In genomic region chr5:132761321-132762240, GRCh38 we compare ENCODE assay signal across 27 cellular contexts. TPM values are rescaled to one million over a fixed set of nuclear protein-coding genes. Genes with fewer than 3 reads are reported as not detected.
A peak's percentile ranks its signal among the peaks of the same experiment; 100 is the strongest.
DNase-seq lines count a peak whose midpoint lies in the region; ATAC-seq and TF ChIP-seq lines count a peak whose summit lies in the region.
"Had no signal": no experiment of that assay in that cellular context is flagged by ENCODE, and none has a peak within 500 bp of the region (broad histone marks: within the 10 kb centered on the region; RNA-seq: fewer than 3 reads in every experiment).

No MANE protein-coding gene starts in this region.

- ATAC-seq in HCT116: peak; percentile 20; the same call in 1 of the 2 replicates
- ATAC-seq in GM18505 (IDR thresholded peaks at IDR 0.05; ENCODE audit: unreplicated experiment): no peak
- no peak for ATAC-seq in GM18519 (IDR thresholded peaks at IDR 0.05; ENCODE audit: low FRiP score, unreplicated experiment)
- ATAC-seq: activated CD8-positive, alpha-beta T cell treated with anti-CD3 and anti-CD28 coated beads, Interleukin-2, amount 10 ng/mL, durations not matched to agents 7 days and 5 days; activated T-cell treated with anti-CD3 and anti-CD28 coated beads, Interleukin-2, amount 50 U/mL, for 72 hours; body of pancreas had no signal

- H3K4me3 ChIP-seq in HCT116 (replicated peaks in 1 of 2; ENCODE audit: low read depth in 1 of 2, low read length in 2 of 2) (no peak overlapping the region), coronary artery (no peak overlapping the region), trophoblast cell (ENCODE audit: low read depth, low read length) (no peak overlapping the region), uterus (no peak overlapping the region)
- H3K4me3 ChIP-seq: BLaER1, body of pancreas, Peyer's patch, suprapubic skin had no signal

- H3K9ac ChIP-seq in HCT116 (ENCODE audit: low read length) (no peak overlapping the region), trophoblast cell (ENCODE audit: low read length) (no peak overlapping the region)
- H3K9ac ChIP-seq: BLaER1, parathyroid adenoma had no signal

- intact Hi-C loops in HCT116 (cut with micrococcal nuclease): no loop called here
- intact Hi-C loops in uterus (cut with DNase I; ENCODE audit: low total_unique reads): no loop called here

- no peak for TF ChIP-seq RAD21 in HCT116 (IDR thresholded peaks at IDR 0.05; ENCODE audit: low read depth)

- no peak overlapping the region for H4K12ac ChIP-seq in trophoblast cell (ENCODE audit: low read depth, low read length)

- no peak overlapping the region for H3K14ac ChIP-seq in trophoblast cell (ENCODE audit: low read length)

- H2BK5ac ChIP-seq in trophoblast cell (ENCODE audit: low read depth, low read length, poor library complexity): no peak overlapping the region

- TF ChIP-seq POLR2A in HCT116 (IDR thresholded peaks at IDR 0.05; ENCODE audit: borderline replicate concordance, extremely low read depth, insufficient read depth, insufficient read length) (no peak), GM18505 (IDR thresholded peaks at IDR 0.05; ENCODE audit: borderline replicate concordance, extremely low read depth, insufficient read depth, insufficient read length) (no peak), uterus (IDR thresholded peaks at IDR 0.05) (no peak)

- DNase-seq in D341Med (ENCODE audit: low spot score): peak; percentile 12
- no peak for DNase-seq in HCT116 (ENCODE audit: low read depth, low spot score)
- peak; percentile 66 for DNase-seq in coronary artery (ENCODE audit: low spot score)
- DNase-seq in trophoblast cell: no peak
- DNase-seq in uterus: no peak
- DNase-seq: activated CD8-positive, alpha-beta T cell treated with anti-CD3 and anti-CD28 coated beads, Interleukin-2, amount 10 ng/mL, durations not matched to agents 7 days and 5 days; activated naive CD4-positive, alpha-beta T cell treated with anti-CD3 and anti-CD28 coated beads, Interleukin-2, amount 50 U/mL, for 16 hours; activated T-cell treated with anti-CD3 and anti-CD28 coated beads, Interleukin-2, amount 50 U/mL, for 72 hours; effector CD4-positive, alpha-beta T cell; mesenchymal stem cell; NCI-H1092; NCI-H1694 treated with DMSO at 0.1 percent for 48 hours; NCI-H446 treated with DMSO at 0.1 percent for 48 hours; NCI-H774; retina; small intestine; stimulated activated naive CD4-positive, alpha-beta T cell; SW 1271 had no signal

- no peak overlapping the region for H2BK12ac ChIP-seq in trophoblast cell (ENCODE audit: low read length)

- POLR2A ChIA-PET in HCT116 (lab: Charles Lee): no interaction called here

- TF ChIP-seq CTCF in HCT116 (IDR thresholded peaks at IDR 0.05 in 2 of 3, conservative IDR thresholded peaks at IDR 0.05 in 1 of 3; ENCODE audit: borderline replicate concordance in 1 of 3, insufficient read depth in 1 of 3, low read depth in 2 of 3, low read length in 2 of 3) (no peak), coronary artery (IDR thresholded peaks at IDR 0.05) (no peak), uterus (IDR thresholded peaks at IDR 0.05) (no peak)

- H3K79me1 ChIP-seq in trophoblast cell (ENCODE audit: low read length): peaks cover 13% of the 10 kb centered on the region

- no peak overlapping the region for H3K4ac ChIP-seq in trophoblast cell (ENCODE audit: low read depth, low read length)

- no peak overlapping the region for H3K27ac ChIP-seq in HCT116 (ENCODE audit: low read depth, low read length)
- no peak overlapping the region for H3K27ac ChIP-seq in coronary artery
- H3K27ac ChIP-seq in trophoblast cell (ENCODE audit: low read depth, low read length): no peak overlapping the region
- H3K27ac ChIP-seq in uterus: no peak overlapping the region
- H3K27ac ChIP-seq: BLaER1, body of pancreas, epithelial cell of prostate, parathyroid adenoma, Peyer's patch, suprapubic skin had no signal

- H3K4me1 ChIP-seq in HCT116 (ENCODE audit: control insufficient read depth in 1 of 2, insufficient read depth in 2 of 2, low read length in 2 of 2) (no peaks in the 10 kb centered on the region), trophoblast cell (ENCODE audit: control insufficient read depth in 1 of 2, insufficient read depth in 2 of 2, low read length in 2 of 2) (peaks cover 23 to 44% of the 10 kb centered on the region in 2 experiments), uterus (no peaks in the 10 kb centered on the region)
- H3K4me1 ChIP-seq: body of pancreas, parathyroid adenoma, Peyer's patch had no signal

- H2AK5ac ChIP-seq in trophoblast cell (ENCODE audit: low read length): no peak overlapping the region

- H3K23ac ChIP-seq in trophoblast cell (ENCODE audit: low read length): no peak overlapping the region

- H2AFZ ChIP-seq in HCT116 (ENCODE audit: low read depth, low read length, poor library complexity, severe bottlenecking): no peak overlapping the region
- no peak overlapping the region for H2AFZ ChIP-seq in trophoblast cell (ENCODE audit: insufficient read depth, low read length, poor library complexity)
- H2AFZ ChIP-seq: parathyroid adenoma had no signal

- CTCF ChIA-PET in HCT116 (lab: Charles Lee): no interaction called here

- H2BK120ac ChIP-seq in trophoblast cell (ENCODE audit: insufficient read depth, low read length, poor library complexity): no peak overlapping the region

- H4K91ac ChIP-seq in trophoblast cell (ENCODE audit: low read depth, low read length): no peak overlapping the region

- no TSS peak for BruUV-seq in HCT116 (replicated peaks; lab: Mats Ljungman, UMichigan)

- H3K9me3 ChIP-seq in HCT116 (ENCODE audit: control insufficient read depth in 1 of 2, insufficient read depth in 1 of 2, low read depth in 1 of 2, low read length in 2 of 2) (no peaks in the 10 kb centered on the region), trophoblast cell (ENCODE audit: insufficient read depth, low read depth, low read length) (no peaks in the 10 kb centered on the region), uterus (no peaks in the 10 kb centered on the region)
- H3K9me3 ChIP-seq: BLaER1, body of pancreas, Peyer's patch, suprapubic skin had no signal

- RAD21 ChIA-PET in HCT116 (lab: Charles Lee; ENCODE audit: low non-redundant PET in 1 of 2, low total read pairs in 2 of 2, uncharacterized antibody in 2 of 2, unreplicated experiment in 2 of 2): no interaction called here

- H3K36me3 ChIP-seq in HCT116 (ENCODE audit: control insufficient read depth in 1 of 2, insufficient read depth in 2 of 2, low read length in 2 of 2) (peaks cover 7 to 11% of the 10 kb centered on the region in 2 experiments; a peak in 2 of 4 replicates), trophoblast cell (ENCODE audit: control insufficient read depth in 1 of 2, insufficient read depth in 2 of 2, low read length in 2 of 2) (peaks cover 81 to 88% of the 10 kb centered on the region in 2 experiments), uterus (no peaks in the 10 kb centered on the region)

- H3K4me2 ChIP-seq in HCT116 (ENCODE audit: low read length) (no peak overlapping the region), trophoblast cell (ENCODE audit: low read length) (no peak overlapping the region)
- H3K4me2 ChIP-seq: BLaER1 had no signal

- H3K79me2 ChIP-seq in HCT116 (ENCODE audit: insufficient read depth, low read length): no peaks in the 10 kb centered on the region
- peaks cover 6% of the 10 kb centered on the region for H3K79me2 ChIP-seq in trophoblast cell (ENCODE audit: control insufficient read depth, insufficient read depth, low read length, poor library complexity)

- H3K27me3 ChIP-seq in HCT116 (ENCODE audit: insufficient read depth, low read length): no peaks in the 10 kb centered on the region
- H3K27me3 ChIP-seq in trophoblast cell (ENCODE audit: insufficient read depth, low read length): no peaks in the 10 kb centered on the region
- no peaks in the 10 kb centered on the region for H3K27me3 ChIP-seq in uterus
- H3K27me3 ChIP-seq: BLaER1, body of pancreas, Peyer's patch, suprapubic skin had no signal

- H4K20me1 ChIP-seq in HCT116 (ENCODE audit: insufficient read depth): no peaks in the 10 kb centered on the region

- H4K8ac ChIP-seq in trophoblast cell (ENCODE audit: low read depth, low read length): no peak overlapping the region

- H3K9me2 ChIP-seq in HCT116 (ENCODE audit: insufficient read depth): no peaks in the 10 kb centered on the region

- H3K18ac ChIP-seq in trophoblast cell (ENCODE audit: low read length): peak overlapping the region; percentile 2

- no CpG with 5 or more reads among the region's 22 CpGs for WGBS in trophoblast cell (ENCODE audit: extremely low coverage, insufficient coverage, insufficient read length)

TF ChIP-seq in HCT116, 20 proteins besides CTCF, POLR2A, EP300 and RAD21 (continues in another document):
- TF ChIP-seq SP1 (IDR thresholded peaks at IDR 0.05; ENCODE audit: low read depth): no peak
- TF ChIP-seq ZFX (IDR thresholded peaks at IDR 0.05): no peak
- TF ChIP-seq MAX (IDR thresholded peaks at IDR 0.05): no peak
- no peak for TF ChIP-seq JUND (IDR thresholded peaks at IDR 0.05)
- no peak for TF ChIP-seq SIN3A (IDR thresholded peaks at IDR 0.05; ENCODE audit: low read depth)
- no peak for TF ChIP-seq EZH2 (IDR thresholded peaks at IDR 0.05)
- TF ChIP-seq ELF1 (IDR thresholded peaks at IDR 0.05; ENCODE audit: borderline replicate concordance, low read depth): no peak
- no peak for TF ChIP-seq SRF (IDR thresholded peaks at IDR 0.05; ENCODE audit: low read depth)

RNA-seq across cellular contexts. Expression of gene CCNI2, which starts 14.4 kb away (rescaled TPM):
- total RNA-seq in HCT116 (2021; ENCODE audit: unreplicated experiment) (1.4 TPM), uterus (not detected)
- 1.5 and 2.1 TPM in 2 replicates for polyA plus RNA-seq in HCT116 (2012)
- 4.6 and 5.5 TPM in 2 replicates for polyA plus RNA-seq in trophoblast cell (2013)
- total RNA-seq: suprapubic skin had no signal
- polyA plus RNA-seq: neural cell had no signal

RNA-seq across cellular contexts. Expression of gene SEPTIN8, which starts 15.5 kb away (rescaled TPM):
- total RNA-seq in HCT116 (2021; ENCODE audit: unreplicated experiment) (34.6 TPM), uterus (10 to 100 TPM; 17.7 to 49.4 (median 36.4) TPM)
- 33.0 and 35.8 TPM in 2 replicates for polyA plus RNA-seq in HCT116 (2012)
- polyA plus RNA-seq in trophoblast cell (2013): 198 and 213 TPM in 2 replicates

RNA-seq across cellular contexts. Expression of gene KIF3A, which starts 24.2 kb away (rescaled TPM):
- total RNA-seq in HCT116 (2021; ENCODE audit: unreplicated experiment): 12.7 TPM
- 2.3 and 3.1 TPM in 2 replicates for polyA plus RNA-seq in HCT116 (2012)
- 10.0 and 10.4 TPM in 2 replicates for polyA plus RNA-seq in trophoblast cell (2013)
- total RNA-seq in uterus: 100 to 1,000 TPM in 1 of 4 donors, 10 to 100 TPM in 2, 1 to 10 TPM in 1; 5.9 to 203 (median 19.5) TPM

RNA-seq across cellular contexts. Expression of gene SOWAHA, which starts 51.5 kb away (rescaled TPM):
- total RNA-seq in HCT116 (2021; ENCODE audit: unreplicated experiment) (0.39 TPM), uterus (under 1 TPM in 3 of 4 donors, not detected in 1; under 0.01 to 0.14 (median 0.12) TPM)
- 0.07 and 0.18 TPM in 2 replicates for polyA plus RNA-seq in HCT116 (2012)
- 23.8 and 25.2 TPM in 2 replicates for polyA plus RNA-seq in trophoblast cell (2013)
- total RNA-seq: activated CD8-positive, alpha-beta T cell treated with anti-CD3 and anti-CD28 coated beads, Interleukin-2, amount 10 ng/mL, durations not matched to agents 7 days and 5 days; activated T-cell treated with anti-CD3 and anti-CD28 coated beads, Interleukin-2, amount 50 U/mL, for 72 hours had no signal

Comparison
In these comparisons a context has a peak if more than half of its experiments do, and no peak if none do; other contexts are left out.
1. DNase-seq: peak in D341Med (single experiment) and coronary artery (single experiment); none in HCT116 (single experiment), trophoblast cell (0 of 2) and uterus (0 of 2).